ENCODE assay signal across 29 cellular contexts in genomic region chr1:211384524-211384923, GRCh38.
"Had no signal": no experiment of that assay in that cellular context is flagged by ENCODE, and none has a peak within 500 bp of the region (broad histone marks: within the 10 kb centered on the region; RNA-seq: fewer than 3 reads in every experiment).

No MANE protein-coding gene starts in this region.

- H3K9me3 ChIP-seq: ovary, psoas muscle, right lobe of liver, sigmoid colon, stomach, thoracic aorta, thyroid gland, tibial nerve, upper lobe of left lung, vagina had no signal

- H3K27ac Mint-ChIP-seq: neural progenitor cell had no signal

- DNase-seq: nephron progenitor cell; occipital lobe; ovary; posterior cingulate gyrus; psoas muscle; right cardiac atrium; right lobe of liver; sigmoid colon; small intestine; stimulated activated CD4-positive, alpha-beta T cell treated with anti-CD3 and anti-CD28 coated beads, Interleukin-15, amount 100 ng/mL, for 24 hours; stimulated activated CD4-positive, alpha-beta T cell treated with anti-CD3 and anti-CD28 coated beads, Interleukin-2, amount 100 ng/mL, for 24 hours; stimulated activated CD4-positive, alpha-beta T cell treated with anti-CD3 and anti-CD28 coated beads, Interleukin-2, amount 100 ng/mL, for 48 hours; stimulated activated CD4-positive, alpha-beta T cell treated with anti-CD3 and anti-CD28 coated beads, Interleukin-4, amount 100 ng/mL, for 24 hours; stimulated activated naive B cell treated with anti-CD40 and anti-IgM and Interleukin-4, amounts not matched to agents 10 μg/mL and 1 μg/mL and 100 μg/mL, for 72 hours; stimulated activated naive CD4-positive, alpha-beta T cell treated with Interleukin-2 at 50 U/mL for 16 hours; stomach; thyroid gland; trophoblast cell; upper lobe of left lung had no signal

- H3K36me3 Mint-ChIP-seq: neural progenitor cell had no signal

- H3K27me3 ChIP-seq: neural progenitor cell, ovary, right lobe of liver, sigmoid colon, stomach, thyroid gland, tibial nerve, upper lobe of left lung, vagina had no signal

- H3K4me3 Mint-ChIP-seq: stimulated activated naive B cell treated with anti-CD40 and anti-IgM and Interleukin-4, amounts not matched to agents 10 μg/mL and 1 μg/mL and 100 μg/mL, for 72 hours had no signal

- H3K36me3 ChIP-seq: neural progenitor cell, ovary, right lobe of liver, sigmoid colon, stomach, thoracic aorta, thyroid gland, tibial nerve, upper lobe of left lung, vagina had no signal

- H3K9me3 Mint-ChIP-seq: natural killer cell treated with Interleukin-12 subunit alpha and Interleukin-12 subunit beta and Interleukin-15 and Interleukin-18, amount 100 ng/mL, for 72 hours; nephron progenitor cell; neural progenitor cell; stimulated activated effector memory CD8-positive, alpha-beta T cell treated with anti-CD3 and anti-CD28 coated beads, Interleukin-12 subunit alpha, Interleukin-12 subunit beta, amount 100 ng/mL, for 72 hours; stimulated activated naive B cell treated with anti-CD40 and anti-IgM and Interleukin-4, amounts not matched to agents 10 μg/mL and 1 μg/mL and 100 μg/mL, for 72 hours; stimulated activated naive CD8-positive, alpha-beta T cell treated with anti-CD3 and anti-CD28 coated beads, Interleukin-15, Interleukin-2, amounts not matched to agents 100 ng/mL and 50 ng/mL, for 24 hours had no signal

- H3K9ac ChIP-seq: neural progenitor cell, parathyroid adenoma had no signal

- FAIRE-seq: small intestine, urothelium cell line had no signal

- H3K27ac ChIP-seq: neural progenitor cell, ovary, parathyroid adenoma, psoas muscle, right lobe of liver, sigmoid colon, stomach, thoracic aorta, thyroid gland, tibial nerve, upper lobe of left lung, vagina had no signal

- H3K4me1 ChIP-seq: parathyroid adenoma had no signal

- H3K79me2 ChIP-seq: parathyroid adenoma had no signal

- H2AFZ ChIP-seq: neural progenitor cell had no signal

- H3K4me3 ChIP-seq: neural progenitor cell, ovary, psoas muscle, right lobe of liver, sigmoid colon, stomach, thoracic aorta, thyroid gland, tibial nerve, upper lobe of left lung, vagina had no signal

- ATAC-seq: natural killer cell treated with Interleukin-12 subunit alpha and Interleukin-12 subunit beta and Interleukin-15 and Interleukin-18, amount 100 ng/mL, for 72 hours; psoas muscle; right cardiac atrium; right lobe of liver; stimulated activated effector memory CD8-positive, alpha-beta T cell treated with anti-CD3 and anti-CD28 coated beads, Interleukin-12 subunit alpha, Interleukin-12 subunit beta, amount 100 ng/mL, for 72 hours; stimulated activated naive B cell treated with anti-CD40 and anti-IgM and Interleukin-4, amounts not matched to agents 10 μg/mL and 1 μg/mL and 100 μg/mL, for 72 hours had no signal

- H3K27me3 Mint-ChIP-seq: natural killer cell treated with Interleukin-12 subunit alpha and Interleukin-12 subunit beta and Interleukin-15 and Interleukin-18, amount 100 ng/mL, for 72 hours; progenitor cell of endocrine pancreas; stimulated activated naive B cell treated with anti-CD40 and anti-IgM and Interleukin-4, amounts not matched to agents 10 μg/mL and 1 μg/mL and 100 μg/mL, for 72 hours had no signal
